In genomic region chr17:80346498-80347275, GRCh38 we compare ENCODE assay signal across 16 cellular contexts.
DNase-seq lines count a peak whose midpoint lies in the region; ATAC-seq and TF ChIP-seq lines count a peak whose summit lies in the region.
"Had no signal": no experiment of that assay in that cellular context is flagged by ENCODE, and none has a peak within 500 bp of the region (broad histone marks: within the 10 kb centered on the region; RNA-seq: fewer than 3 reads in every experiment).

No MANE protein-coding gene starts in this region.

- H3K9me3 Mint-ChIP-seq in activated naive CD4-positive, alpha-beta T cell treated with anti-CD3 and anti-CD28 coated beads, Interleukin-2, amount 10 ng/mL, durations not matched to agents 7 days and 5 days = no peaks in the 10 kb centered on the region
- H3K9me3 Mint-ChIP-seq: HFFc6 had no signal

- intact Hi-C loops in sciatic nerve (cut with DNase I) = no loop called here

- peaks cover 83% of the 10 kb centered on the region for H3K36me3 Mint-ChIP-seq in activated naive CD4-positive, alpha-beta T cell treated with anti-CD3 and anti-CD28 coated beads, Interleukin-2, amount 10 ng/mL, durations not matched to agents 7 days and 5 days

- H3K27me3 Mint-ChIP-seq in activated naive CD4-positive, alpha-beta T cell treated with anti-CD3 and anti-CD28 coated beads, Interleukin-2, amount 10 ng/mL, durations not matched to agents 7 days and 5 days = no peaks in the 10 kb centered on the region
- H3K27me3 Mint-ChIP-seq: CD4-positive, alpha-beta memory T cell had no signal

- no peak overlapping the region for H3K4me3 ChIP-seq in coronary artery

- ATAC-seq in sciatic nerve (no peak), HG03139 (IDR thresholded peaks at IDR 0.05; ENCODE audit: unreplicated experiment) (no peak)
- ATAC-seq: HepG2 had no signal

- DNase-seq in activated naive CD4-positive, alpha-beta T cell treated with anti-CD3 and anti-CD28 coated beads, Interleukin-2, amount 10 ng/mL, durations not matched to agents 7 days and 5 days = peak; percentile 7
- DNase-seq in activated naive CD4-positive, alpha-beta T cell (lab: John Stamatoyannopoulos, UW) = no peak
- DNase-seq in coronary artery (ENCODE audit: low spot score) (peak; percentile 47), sciatic nerve (ENCODE audit: low spot score) (peak; percentile 50), RWPE1 (ENCODE audit: low spot score) (no peak)
- no peak for DNase-seq in stimulated activated CD4-positive, alpha-beta T cell treated with anti-CD3 and anti-CD28 coated beads, Interleukin-2, amount 100 ng/mL, for 48 hours
- DNase-seq: BE2C; CD4-positive, alpha-beta memory T cell; COR-L47; DMS53; GF-D8; HCEC 1CT; HFFc6 had no signal

- peaks cover 5% of the 10 kb centered on the region for H3K4me1 Mint-ChIP-seq in activated naive CD4-positive, alpha-beta T cell treated with anti-CD3 and anti-CD28 coated beads, Interleukin-2, amount 10 ng/mL, durations not matched to agents 7 days and 5 days

- TF ChIP-seq CTCF in coronary artery (IDR thresholded peaks at IDR 0.05) (no peak), RWPE1 (conservative IDR thresholded peaks at IDR 0.05; ENCODE audit: low read depth) (no peak)

- POLR2A ChIA-PET in RWPE1 (lab: Yijun Ruan, JAX; ENCODE audit: low non-redundant PET) = no interaction called here

- no peak overlapping the region for H3K27ac Mint-ChIP-seq in activated naive CD4-positive, alpha-beta T cell treated with anti-CD3 and anti-CD28 coated beads, Interleukin-2, amount 10 ng/mL, durations not matched to agents 7 days and 5 days
- H3K27ac Mint-ChIP-seq: HFFc6 had no signal

- H3K4me3 Mint-ChIP-seq in activated naive CD4-positive, alpha-beta T cell treated with anti-CD3 and anti-CD28 coated beads, Interleukin-2, amount 10 ng/mL, durations not matched to agents 7 days and 5 days = no peak overlapping the region
- H3K4me3 Mint-ChIP-seq: HFFc6 had no signal

- CTCF ChIA-PET in activated naive CD4-positive, alpha-beta T cell treated with anti-CD3 and anti-CD28 coated beads, Interleukin-2, amount 10 ng/mL, durations not matched to agents 7 days and 5 days (lab: Charles Lee) = no interaction called here
- CTCF ChIA-PET in RWPE1 (lab: Yijun Ruan, JAX) = interaction anchor here (0.6 kb wide), 1 partner anchor 45 kb away, joined by 4 read pairs; no protein-coding TSS in a partner anchor

- H3K27ac ChIP-seq in coronary artery (no peak overlapping the region), RWPE1 (no peak overlapping the region)
- H3K27ac ChIP-seq: C4-2B had no signal

Comparison
In these comparisons a context has a peak if more than half of its experiments do, and no peak if none do; other contexts are left out.
1. DNase-seq: peak in activated naive CD4-positive, alpha-beta T cell treated with anti-CD3 and anti-CD28 coated beads, Interleukin-2, amount 10 ng/mL, durations not matched to agents 7 days and 5 days (single experiment), coronary artery (single experiment) and sciatic nerve (single experiment); none in activated naive CD4-positive, alpha-beta T cell (0 of 4), stimulated activated CD4-positive, alpha-beta T cell treated with anti-CD3 and anti-CD28 coated beads, Interleukin-2, amount 100 ng/mL, for 48 hours (0 of 2) and RWPE1 (single experiment).